In the genomic region with DNA sequence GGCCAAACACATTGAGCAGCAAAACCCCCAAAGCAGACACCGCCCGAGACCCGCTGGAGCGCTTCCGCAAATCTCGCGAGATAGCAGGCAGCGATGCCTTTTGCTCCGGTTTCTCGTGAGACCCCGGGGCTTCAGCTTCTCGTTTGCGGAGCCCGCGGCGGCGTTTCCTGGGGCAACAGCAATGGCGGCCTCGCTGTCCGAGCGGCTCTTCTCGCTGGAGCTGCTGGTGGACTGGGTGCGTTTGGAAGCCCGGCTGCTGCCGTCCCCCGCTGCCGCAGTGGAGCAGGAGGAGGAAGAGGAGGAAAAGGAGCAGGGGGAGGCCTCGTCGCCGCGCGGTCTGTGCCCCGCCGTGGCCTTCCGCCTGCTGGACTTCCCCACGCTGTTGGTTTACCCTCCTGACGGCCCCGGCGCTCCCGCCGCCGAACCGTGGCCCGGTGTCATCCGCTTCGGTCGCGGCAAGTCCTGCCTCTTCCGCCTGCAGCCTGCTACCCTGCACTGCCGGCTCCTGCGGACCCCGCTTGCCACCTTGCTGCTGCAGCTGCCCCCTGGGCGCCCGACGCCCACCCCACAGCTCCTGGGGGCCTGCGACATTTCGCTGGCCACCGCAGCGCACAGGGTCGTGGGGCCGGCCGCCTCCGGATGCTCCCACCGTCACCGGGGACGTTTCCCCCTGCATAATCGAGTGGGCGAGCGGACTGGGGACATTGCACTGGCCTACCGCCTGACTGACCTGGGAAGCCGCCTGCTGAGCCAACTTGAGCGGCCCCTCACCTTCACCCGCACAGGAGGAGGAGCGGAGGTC, we compare ENCODE assay signal across 8 cellular contexts. TPM values are rescaled to one million over a fixed set of nuclear protein-coding genes. Genes with fewer than 3 reads are reported as not detected.
DNase-seq lines count a peak whose midpoint lies in the region; ATAC-seq, FAIRE-seq and TF ChIP-seq lines count a peak whose summit lies in the region.

A gene with protein sequence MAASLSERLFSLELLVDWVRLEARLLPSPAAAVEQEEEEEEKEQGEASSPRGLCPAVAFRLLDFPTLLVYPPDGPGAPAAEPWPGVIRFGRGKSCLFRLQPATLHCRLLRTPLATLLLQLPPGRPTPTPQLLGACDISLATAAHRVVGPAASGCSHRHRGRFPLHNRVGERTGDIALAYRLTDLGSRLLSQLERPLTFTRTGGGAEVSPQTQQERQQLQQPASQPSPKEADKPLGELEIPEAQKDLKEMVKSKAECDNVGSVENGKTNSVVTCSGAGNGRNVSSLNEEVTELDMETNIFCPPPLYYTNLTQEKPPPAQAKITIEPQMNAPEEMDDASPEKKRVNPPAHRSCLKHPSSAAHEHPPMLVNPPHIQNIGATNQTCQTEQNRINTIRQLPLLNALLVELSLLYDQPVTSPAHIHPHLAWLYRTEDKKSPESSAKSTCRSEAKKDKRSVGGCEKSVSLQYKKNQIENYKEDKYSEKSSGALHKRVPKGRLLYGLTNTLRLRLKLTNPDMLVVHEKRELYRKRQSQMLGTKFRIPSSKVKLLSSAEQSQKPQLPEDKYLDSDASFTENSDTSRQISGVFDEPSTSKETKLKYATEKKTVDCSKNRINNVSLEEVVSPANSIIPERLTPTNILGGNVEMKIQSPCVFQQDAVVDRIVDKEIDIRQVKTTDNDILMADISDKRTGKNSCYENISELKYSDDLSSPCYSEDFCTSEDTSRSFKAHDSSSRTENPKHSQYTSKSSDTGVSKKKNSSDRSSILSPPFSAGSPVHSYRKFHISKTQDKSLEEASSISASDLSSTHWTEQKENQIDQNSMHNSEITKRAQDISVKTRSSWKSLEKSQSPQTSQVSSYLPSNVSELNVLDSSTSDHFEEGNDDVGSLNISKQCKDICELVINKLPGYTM (plus strand): TSS at position 148 of the 802 bp plus-strand sequence. CDS start 34 bp downstream, at position 182.

- peaks cover 6% of the 10 kb centered on the region for H3K4me1 ChIP-seq in endothelial cell of umbilical vein (ENCODE audit: control insufficient read depth, extremely low read depth, insufficient read depth, low read length)

- H2AFZ ChIP-seq in endothelial cell of umbilical vein (ENCODE audit: low read depth, low read length), result peak within 1 kb of the TSS; percentile 99

- H4K20me1 ChIP-seq in endothelial cell of umbilical vein (replicated peaks; ENCODE audit: control insufficient read depth, extremely low read depth, insufficient read depth, low read length), result no peaks in the 10 kb centered on the region

- peak within 1 kb of the TSS; percentile 62 to 80 (median 72) for H3K4me3 ChIP-seq in endothelial cell of umbilical vein (replicated peaks in 1 of 3; ENCODE audit: insufficient read depth in 1 of 3, low read depth in 1 of 3, low read length in 3 of 3)

- no peaks in the 10 kb centered on the region for H3K9me1 ChIP-seq in endothelial cell of umbilical vein (replicated peaks; ENCODE audit: control insufficient read depth, extremely low read depth, insufficient read depth, low read length)

- peak; percentile 95 for DNase-seq in NCI-H69 (lab: John Stamatoyannopoulos, UW)
- DNase-seq in activated T-cell treated with anti-CD3 and anti-CD28 coated beads for 1 hour (ENCODE audit: low read depth), result peak; percentile 54
- DNase-seq in endothelial cell of umbilical vein (ENCODE audit: low read depth, low spot score), result peak; percentile 77
- peak; percentile 45 for DNase-seq in middle frontal gyrus (ENCODE audit: extremely low spot score, low spot score)
- DNase-seq in stimulated activated CD8-positive, alpha-beta memory T cell treated with anti-CD3 and anti-CD28 coated beads, Interleukin-15, amount 100 ng/mL, for 4 hours (ENCODE audit: low read depth in 2 of 2), result peak; percentile 35 to 50
- DNase-seq in NK-92 treated with Interleukin-12 subunit alpha and Interleukin-12 subunit beta, amount 100 ng/mL, for 24 hours (lab: John Stamatoyannopoulos, UW), result no peak

- no peaks in the 10 kb centered on the region for H3K9me3 ChIP-seq in endothelial cell of umbilical vein (replicated peaks; ENCODE audit: control insufficient read depth, insufficient read depth, low read length)

- H3K9ac ChIP-seq in endothelial cell of umbilical vein (replicated peaks; ENCODE audit: extremely low read depth, insufficient read depth, low read length), result peak within 1 kb of the TSS; percentile 74

- no peak for TF ChIP-seq CTCF in endothelial cell of umbilical vein (IDR thresholded peaks at IDR 0.05; ENCODE audit: extremely low read depth in 1 of 2, insufficient read depth in 1 of 2, low read depth in 1 of 2, low read length in 2 of 2)

- FAIRE-seq in endothelial cell of umbilical vein (lab: Jason Lieb, UNC), result peak; percentile 75

- POLR2A ChIA-PET in endothelial cell of umbilical vein (lab: Charles Lee), result no interaction called here

- H3K36me3 ChIP-seq in endothelial cell of umbilical vein (ENCODE audit: control insufficient read depth in 2 of 2, extremely low read depth in 1 of 2, insufficient read depth in 2 of 2, low read length in 2 of 2), result no peaks in the 10 kb centered on the region

- BruUV-seq in endothelial cell of umbilical vein (replicated peaks; lab: Mats Ljungman, UMichigan), result TSS peak; percentile 51

- CTCF ChIA-PET in endothelial cell of umbilical vein (lab: Charles Lee), result interaction anchor here (0.8 kb wide), 1 partner anchor 218 kb away, joined by 3 read pairs; no protein-coding TSS in a partner anchor

- peak; percentile 51 for TF ChIP-seq POLR2A in endothelial cell of umbilical vein (IDR thresholded peaks at IDR 0.05; ENCODE audit: low read depth, low read length)

- peak within 1 kb of the TSS; percentile 81 for H3K4me2 ChIP-seq in endothelial cell of umbilical vein (ENCODE audit: insufficient read depth, low read length)

- dilution Hi-C loops in endothelial cell of umbilical vein (cut with MboI; ENCODE audit: extremely low pct_ligation_motif_present, low sequenced_read_pairs), result no loop called here

- peak within 1 kb of the TSS; percentile 32 for H3K27ac ChIP-seq in endothelial cell of umbilical vein (ENCODE audit: insufficient read depth, low read depth, low read length)

- no peaks in the 10 kb centered on the region for H3K79me2 ChIP-seq in endothelial cell of umbilical vein (ENCODE audit: control insufficient read depth, insufficient read depth, low read length)

- H3K27me3 ChIP-seq in endothelial cell of umbilical vein (ENCODE audit: control insufficient read depth in 2 of 2, insufficient read depth in 2 of 2, low read length in 2 of 2), result no peaks in the 10 kb centered on the region

- peak; percentile 60 for ATAC-seq in GM18520 (IDR thresholded peaks at IDR 0.05; ENCODE audit: unreplicated experiment)
- ATAC-seq in HG03064 (IDR thresholded peaks at IDR 0.05; ENCODE audit: low read depth, unreplicated experiment), result peak; percentile 95

- intact Hi-C loops in endothelial cell of umbilical vein (cut with micrococcal nuclease), result loop anchor here (2.0 to 10.0 kb wide), 4 partner anchors 123 to 369 kb away; a partner anchor contains a TSS

TF ChIP-seq in endothelial cell of umbilical vein, 7 proteins besides CTCF, POLR2A, EP300 and RAD21:
- TF ChIP-seq GATA2 (IDR thresholded peaks at IDR 0.05; ENCODE audit: insufficient read depth, insufficient read length, low read depth, low read length) (no peak), POLR2AphosphoS5 (IDR thresholded peaks at IDR 0.05; ENCODE audit: insufficient read depth, low read depth, low read length) (peak; percentile 54), FOS (IDR thresholded peaks at IDR 0.05; ENCODE audit: borderline replicate concordance, insufficient read depth, low read length) (no peak), JUN (IDR thresholded peaks at IDR 0.05; ENCODE audit: borderline replicate concordance, insufficient read depth, insufficient read length, low read depth) (no peak), MYC (IDR thresholded peaks at IDR 0.05; ENCODE audit: low read depth, low read length) (no peak), EZH2 (IDR thresholded peaks at IDR 0.05; ENCODE audit: borderline replicate concordance, low read depth, low read length, severe bottlenecking) (no peak)
- TF ChIP-seq, protein P1, sequence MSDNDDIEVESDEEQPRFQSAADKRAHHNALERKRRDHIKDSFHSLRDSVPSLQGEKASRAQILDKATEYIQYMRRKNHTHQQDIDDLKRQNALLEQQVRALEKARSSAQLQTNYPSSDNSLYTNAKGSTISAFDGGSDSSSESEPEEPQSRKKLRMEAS (IDR thresholded peaks at IDR 0.05; ENCODE audit: insufficient read depth, insufficient read length), result no peak

RNA-seq across cellular contexts. Expression of the gene that starts here (rescaled TPM):
- total RNA-seq in endothelial cell of umbilical vein, result 1.9 and 2.0 TPM in 2 replicates
- 0.86 and 0.88 TPM in 2 replicates for polyA plus RNA-seq in endothelial cell of umbilical vein
- 0.88 and 0.96 TPM in 2 replicates for polyA plus RNA-seq in endothelial cell of umbilical vein (2011; cell fraction: cytosol; rRNA removed)
- polyA plus RNA-seq in endothelial cell of umbilical vein (2011; cell fraction: nucleus; rRNA removed), result 0.90 and 0.96 TPM in 2 replicates
- 0.89 and 1.3 TPM in 2 replicates for polyA plus RNA-seq in endothelial cell of umbilical vein (2012)
- polyA minus RNA-seq in endothelial cell of umbilical vein, result 0.85 and 1.9 TPM in 2 replicates
- not detected for polyA minus RNA-seq in endothelial cell of umbilical vein (2011; cell fraction: cytosol; rRNA and poly(A)+ RNA removed)
- 1.5 and 2.9 TPM in 2 replicates for polyA minus RNA-seq in endothelial cell of umbilical vein (2011; cell fraction: nucleus; rRNA and poly(A)+ RNA removed)
